In genomic region chr4:146522098-146522861, GRCh38 we compare ENCODE assay signal across 8 cellular contexts. TPM values are rescaled to one million over a fixed set of nuclear protein-coding genes. Genes with fewer than 3 reads are reported as not detected.
A peak's percentile ranks its signal among the peaks of the same experiment; 100 is the strongest.
DNase-seq lines count a peak whose midpoint lies in the region; ATAC-seq and FAIRE-seq lines count a peak whose summit lies in the region.

No MANE protein-coding gene starts in this region.

- no peaks in the 10 kb centered on the region for H3K9me3 Mint-ChIP-seq in activated T-helper 1 cell treated with anti-CD3 and anti-CD28 coated beads, Interleukin-12 subunit alpha, Interleukin-12 subunit beta, Interleukin-2, Interleukin-4 antibody, amounts not matched to agents 30 ng/mL and 10 ng/mL and 1 ng/mL, durations not matched to agents 14 hours and 24 hours and 36 hours
- no peaks in the 10 kb centered on the region for H3K9me3 Mint-ChIP-seq in naive thymus-derived CD8-positive, alpha-beta T cell
- no peaks in the 10 kb centered on the region for H3K9me3 Mint-ChIP-seq in stimulated activated naive B cell treated with anti-CD40 and anti-IgM and Interleukin-4, amounts not matched to agents 10 μg/mL and 1 μg/mL and 100 μg/mL, for 72 hours

- H3K4me1 Mint-ChIP-seq in activated T-helper 1 cell treated with anti-CD3 and anti-CD28 coated beads, Interleukin-12 subunit alpha, Interleukin-12 subunit beta, Interleukin-2, Interleukin-4 antibody, amounts not matched to agents 30 ng/mL and 10 ng/mL and 1 ng/mL, durations not matched to agents 14 hours and 24 hours and 36 hours (ENCODE audit: low read depth) = peaks cover 31% of the 10 kb centered on the region
- peaks cover 13 to 35% (median 29%) of the 10 kb centered on the region in 4 donors for H3K4me1 Mint-ChIP-seq in naive thymus-derived CD8-positive, alpha-beta T cell
- H3K4me1 Mint-ChIP-seq in stimulated activated naive B cell treated with anti-CD40 and anti-IgM and Interleukin-4, amounts not matched to agents 10 μg/mL and 1 μg/mL and 100 μg/mL, for 72 hours = peaks cover 11 to 16% of the 10 kb centered on the region in 2 donors

- H3K27me3 Mint-ChIP-seq in activated T-helper 1 cell treated with anti-CD3 and anti-CD28 coated beads, Interleukin-12 subunit alpha, Interleukin-12 subunit beta, Interleukin-2, Interleukin-4 antibody, amounts not matched to agents 30 ng/mL and 10 ng/mL and 1 ng/mL, durations not matched to agents 14 hours and 24 hours and 36 hours (ENCODE audit: insufficient read depth) = no peaks in the 10 kb centered on the region
- H3K27me3 Mint-ChIP-seq in naive thymus-derived CD8-positive, alpha-beta T cell = no peaks in the 10 kb centered on the region
- H3K27me3 Mint-ChIP-seq in stimulated activated naive B cell treated with anti-CD40 and anti-IgM and Interleukin-4, amounts not matched to agents 10 μg/mL and 1 μg/mL and 100 μg/mL, for 72 hours = no peaks in the 10 kb centered on the region

- FAIRE-seq in RCC 7860 (lab: Jason Lieb, UNC) = no peak

- intact Hi-C loops in activated T-helper 1 cell treated with anti-CD3 and anti-CD28 coated beads, Interleukin-12 subunit alpha, Interleukin-12 subunit beta, Interleukin-2, Interleukin-4 antibody, amounts not matched to agents 30 ng/mL and 10 ng/mL and 1 ng/mL, durations not matched to agents 14 hours and 24 hours and 36 hours (cut with micrococcal nuclease) = loop anchor here (1.0 to 10.0 kb wide), 8 partner anchors 72 to 1340 kb away; partner anchors contain the start of genes LSM6, OTUD4, POU4F2 and SMAD1

- POLR2A ChIA-PET in naive thymus-derived CD8-positive, alpha-beta T cell (lab: Charles Lee) = no interaction called here

- H3K36me3 Mint-ChIP-seq in activated T-helper 1 cell treated with anti-CD3 and anti-CD28 coated beads, Interleukin-12 subunit alpha, Interleukin-12 subunit beta, Interleukin-2, Interleukin-4 antibody, amounts not matched to agents 30 ng/mL and 10 ng/mL and 1 ng/mL, durations not matched to agents 14 hours and 24 hours and 36 hours (ENCODE audit: low read depth) = peaks cover 8% of the 10 kb centered on the region
- peaks cover 0 to 4% (median 2%) of the 10 kb centered on the region in 3 donors for H3K36me3 Mint-ChIP-seq in naive thymus-derived CD8-positive, alpha-beta T cell
- peaks cover 3 to 7% of the 10 kb centered on the region in 2 donors for H3K36me3 Mint-ChIP-seq in stimulated activated naive B cell treated with anti-CD40 and anti-IgM and Interleukin-4, amounts not matched to agents 10 μg/mL and 1 μg/mL and 100 μg/mL, for 72 hours

- peak; percentile 70 for DNase-seq in DMS53 treated with DMSO at 0.1 percent for 48 hours (lab: John Stamatoyannopoulos, UW; ENCODE audit: unreplicated experiment)
- DNase-seq in HuH-7.5 (ENCODE audit: low spot score) = peak; percentile 58
- DNase-seq in RCC 7860 (ENCODE audit: low spot score) = peak; percentile 43
- peak; percentile 79 for DNase-seq in activated T-helper 1 cell treated with anti-CD3 and anti-CD28 coated beads, Interleukin-12 subunit alpha, Interleukin-12 subunit beta, Interleukin-2, Interleukin-4 antibody, amounts not matched to agents 30 ng/mL and 10 ng/mL and 1 ng/mL, durations not matched to agents 14 hours and 24 hours and 36 hours (ENCODE audit: low spot score)
- peak; percentile 79 for DNase-seq in fibroblast of peridontal ligament (ENCODE audit: extremely low read depth)
- DNase-seq in naive thymus-derived CD8-positive, alpha-beta T cell = peak; percentile 67 to 90 (median 80)
- peak; percentile 74 for DNase-seq in stimulated activated naive B cell treated with anti-CD40 and anti-IgM and Interleukin-4, amounts not matched to agents 10 μg/mL and 1 μg/mL and 100 μg/mL, for 72 hours

- peak; percentile 74 for ATAC-seq in GM21576 (IDR thresholded peaks at IDR 0.05; ENCODE audit: unreplicated experiment)
- ATAC-seq in naive thymus-derived CD8-positive, alpha-beta T cell = peak; percentile 79 to 83
- peak; percentile 81 to 93 for ATAC-seq in stimulated activated naive B cell treated with anti-CD40 and anti-IgM and Interleukin-4, amounts not matched to agents 10 μg/mL and 1 μg/mL and 100 μg/mL, for 72 hours (replicated peaks)

- H3K27ac Mint-ChIP-seq in activated T-helper 1 cell treated with anti-CD3 and anti-CD28 coated beads, Interleukin-12 subunit alpha, Interleukin-12 subunit beta, Interleukin-2, Interleukin-4 antibody, amounts not matched to agents 30 ng/mL and 10 ng/mL and 1 ng/mL, durations not matched to agents 14 hours and 24 hours and 36 hours = no peak overlapping the region
- H3K27ac Mint-ChIP-seq in naive thymus-derived CD8-positive, alpha-beta T cell = peak overlapping the region in 2 of 10 donors; percentile 39 to 68
- H3K27ac Mint-ChIP-seq in stimulated activated naive B cell treated with anti-CD40 and anti-IgM and Interleukin-4, amounts not matched to agents 10 μg/mL and 1 μg/mL and 100 μg/mL, for 72 hours = no peak overlapping the region

- H3K4me3 Mint-ChIP-seq in activated T-helper 1 cell treated with anti-CD3 and anti-CD28 coated beads, Interleukin-12 subunit alpha, Interleukin-12 subunit beta, Interleukin-2, Interleukin-4 antibody, amounts not matched to agents 30 ng/mL and 10 ng/mL and 1 ng/mL, durations not matched to agents 14 hours and 24 hours and 36 hours = no peak overlapping the region
- no peak overlapping the region for H3K4me3 Mint-ChIP-seq in naive thymus-derived CD8-positive, alpha-beta T cell
- no peak overlapping the region for H3K4me3 Mint-ChIP-seq in stimulated activated naive B cell treated with anti-CD40 and anti-IgM and Interleukin-4, amounts not matched to agents 10 μg/mL and 1 μg/mL and 100 μg/mL, for 72 hours

RNA-seq across cellular contexts. Expression of gene SLC10A7, which starts 0.5 kb away (rescaled TPM):
- total RNA-seq in activated T-helper 1 cell treated with anti-CD3 and anti-CD28 coated beads, Interleukin-12 subunit alpha, Interleukin-12 subunit beta, Interleukin-2, Interleukin-4 antibody, amounts not matched to agents 30 ng/mL and 10 ng/mL and 1 ng/mL, durations not matched to agents 14 hours and 24 hours and 36 hours = 23.3 and 26.5 TPM in 2 replicates
- total RNA-seq in naive thymus-derived CD8-positive, alpha-beta T cell = 10 to 100 TPM; 10.8 to 14.2 TPM
- polyA plus RNA-seq in naive thymus-derived CD8-positive, alpha-beta T cell = 10 to 100 TPM in 2 of 3 donors, 1 to 10 TPM in 1; 7.8 to 12.0 (median 11.4) TPM

Comparison
In these comparisons a context has a peak if more than half of its experiments do, and no peak if none do; other contexts are left out.
1. Peak in every context shown above with its lines: DNase-seq and ATAC-seq.